In the genomic region with DNA sequence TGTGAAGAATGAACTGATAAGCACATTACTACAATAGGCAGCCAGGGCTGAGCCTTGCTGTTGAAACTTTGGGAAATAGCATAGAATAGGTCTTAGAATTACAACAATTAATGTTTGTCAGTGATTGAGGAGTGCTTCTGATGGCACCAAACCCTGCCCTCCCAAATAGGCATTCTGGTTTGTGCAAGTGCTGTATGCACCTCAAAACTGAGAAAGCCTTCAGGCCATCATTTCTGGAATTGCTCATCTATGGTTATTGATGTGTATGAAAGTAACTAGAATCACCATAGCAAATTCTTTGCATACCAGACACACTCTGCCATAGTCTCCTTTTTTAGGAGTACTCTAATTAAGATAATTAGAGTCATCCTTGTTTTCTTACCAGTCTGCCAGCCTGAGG, we compare ENCODE assay signal across 1 cellular context.
TF ChIP-seq lines count a peak whose summit lies in the region.

No MANE protein-coding gene starts in this region.

TF ChIP-seq in WTC11, 78 proteins besides CTCF, POLR2A, EP300 and RAD21 (continued from another document):
- TF ChIP-seq, protein P1, sequence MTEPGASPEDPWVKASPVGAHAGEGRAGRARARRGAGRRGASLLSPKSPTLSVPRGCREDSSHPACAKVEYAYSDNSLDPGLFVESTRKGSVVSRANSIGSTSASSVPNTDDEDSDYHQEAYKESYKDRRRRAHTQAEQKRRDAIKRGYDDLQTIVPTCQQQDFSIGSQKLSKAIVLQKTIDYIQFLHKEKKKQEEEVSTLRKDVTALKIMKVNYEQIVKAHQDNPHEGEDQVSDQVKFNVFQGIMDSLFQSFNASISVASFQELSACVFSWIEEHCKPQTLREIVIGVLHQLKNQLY (CRISPR knock-in tag; IDR thresholded peaks at IDR 0.05): no peak
- TF ChIP-seq IRF2 (CRISPR knock-in tag; IDR thresholded peaks at IDR 0.05; ENCODE audit: borderline replicate concordance, low read depth): no peak
- no peak for TF ChIP-seq GRHL2 (CRISPR knock-in tag; IDR thresholded peaks at IDR 0.05; ENCODE audit: insufficient replicate concordance, severe bottlenecking)
- TF ChIP-seq PREB (CRISPR knock-in tag; IDR thresholded peaks at IDR 0.05; ENCODE audit: borderline replicate concordance): no peak
- TF ChIP-seq ZNF416 (CRISPR knock-in tag; IDR thresholded peaks at IDR 0.05): no peak
- TF ChIP-seq, protein P2, sequence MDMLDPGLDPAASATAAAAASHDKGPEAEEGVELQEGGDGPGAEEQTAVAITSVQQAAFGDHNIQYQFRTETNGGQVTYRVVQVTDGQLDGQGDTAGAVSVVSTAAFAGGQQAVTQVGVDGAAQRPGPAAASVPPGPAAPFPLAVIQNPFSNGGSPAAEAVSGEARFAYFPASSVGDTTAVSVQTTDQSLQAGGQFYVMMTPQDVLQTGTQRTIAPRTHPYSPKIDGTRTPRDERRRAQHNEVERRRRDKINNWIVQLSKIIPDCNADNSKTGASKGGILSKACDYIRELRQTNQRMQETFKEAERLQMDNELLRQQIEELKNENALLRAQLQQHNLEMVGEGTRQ (CRISPR knock-in tag; IDR thresholded peaks at IDR 0.05): no peak
- TF ChIP-seq ZNF532 (CRISPR knock-in tag; IDR thresholded peaks at IDR 0.05; ENCODE audit: borderline replicate concordance): no peak
- TF ChIP-seq NR3C1 (CRISPR knock-in tag; conservative IDR thresholded peaks at IDR 0.05; ENCODE audit: low read depth): no peak
- TF ChIP-seq JAZF1 (CRISPR knock-in tag; IDR thresholded peaks at IDR 0.05): no peak
- TF ChIP-seq CREB1 (CRISPR knock-in tag; IDR thresholded peaks at IDR 0.05): no peak
